8 cellular contexts compared by ENCODE assay signal in the genomic region with DNA sequence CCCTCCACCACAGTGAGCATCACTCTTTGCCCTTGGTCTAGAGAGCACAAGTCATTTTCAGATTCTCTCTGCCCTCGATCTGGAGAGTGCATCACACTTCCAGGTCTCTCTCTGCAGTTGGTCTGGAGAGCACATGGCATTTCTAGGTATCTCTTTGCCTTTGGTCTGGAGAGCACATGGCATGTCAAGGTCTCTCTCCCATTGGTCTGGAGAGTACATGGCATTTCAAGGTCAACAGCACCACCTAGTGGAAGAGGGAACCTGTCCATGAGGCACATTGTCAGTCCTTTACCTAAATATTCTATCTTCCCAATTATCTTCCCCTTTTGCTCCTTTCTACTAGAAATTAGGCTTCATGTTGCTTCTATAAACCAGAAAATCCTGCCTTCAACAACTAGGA.
DNase-seq lines count a peak whose midpoint lies in the region; ATAC-seq and TF ChIP-seq lines count a peak whose summit lies in the region.

No MANE protein-coding gene starts in this region.

- H3K4me1 ChIP-seq in colonic mucosa: no peaks in the 10 kb centered on the region
- no peaks in the 10 kb centered on the region for H3K4me1 ChIP-seq in smooth muscle cell (ENCODE audit: low read depth)

- H3K4me3 ChIP-seq in GM06990 (replicated peaks; ENCODE audit: low read depth, low read length) (no peak overlapping the region), colonic mucosa (no peak overlapping the region), smooth muscle cell (no peak overlapping the region)

- no peak overlapping the region for H3K27ac Mint-ChIP-seq in CD14-positive monocyte

- intact Hi-C loops in colonic mucosa (cut with DNase I): no loop called here
- intact Hi-C loops in CD14-positive monocyte (cut with micrococcal nuclease): no loop called here

- H3K9me3 Mint-ChIP-seq in CD14-positive monocyte: peaks cover 3 to 18% (median 5%) of the 10 kb centered on the region in 7 donors

- H3K79me2 ChIP-seq in smooth muscle cell (ENCODE audit: low read depth): no peaks in the 10 kb centered on the region

- H3F3A ChIP-seq in smooth muscle cell (ENCODE audit: low read depth): peaks cover 7% of the 10 kb centered on the region

- WGBS in smooth muscle cell (ENCODE audit: low lambda C conversion rate): 80% methylated on average over 1 of the region's 1 CpG

- H4K20me1 ChIP-seq in smooth muscle cell (ENCODE audit: low read depth): no peaks in the 10 kb centered on the region

- TF ChIP-seq CTCF in GM06990 (IDR thresholded peaks at IDR 0.05; ENCODE audit: insufficient read depth, low read length, poor library complexity, severe bottlenecking): peak; percentile 66
- no peak for TF ChIP-seq CTCF in colonic mucosa (IDR thresholded peaks at IDR 0.05)
- peak; percentile 50 for TF ChIP-seq CTCF in smooth muscle cell (IDR thresholded peaks at IDR 0.05; ENCODE audit: borderline replicate concordance, insufficient read depth, poor library complexity, severe bottlenecking)
- TF ChIP-seq CTCF in CD14-positive monocyte (IDR thresholded peaks at IDR 0.05): no peak

- peak; percentile 90 for DNase-seq in A172 (ENCODE audit: low spot score)
- DNase-seq in GM06990 (ENCODE audit: extremely low read depth, insufficient read length): peak; percentile 5
- DNase-seq in NCI-H1694 treated with DMSO at 0.1 percent for 48 hours (lab: John Stamatoyannopoulos, UW): peak; percentile 11
- peak; percentile 22 for DNase-seq in colonic mucosa
- no peak for DNase-seq in smooth muscle cell (lab: John Stamatoyannopoulos, UW; ENCODE audit: unreplicated experiment)
- DNase-seq in DMS79 treated with DMSO at 0.1 percent for 48 hours (lab: John Stamatoyannopoulos, UW): no peak
- DNase-seq in CD14-positive monocyte (ENCODE audit: low spot score): no peak

- no peaks in the 10 kb centered on the region for H3K27me3 ChIP-seq in GM06990 (replicated peaks; ENCODE audit: control insufficient read depth, insufficient read depth, low read length)
- no peaks in the 10 kb centered on the region for H3K27me3 ChIP-seq in colonic mucosa
- no peaks in the 10 kb centered on the region for H3K27me3 ChIP-seq in smooth muscle cell (ENCODE audit: low read depth)

- peak; percentile 76 for ATAC-seq in HG02571 (IDR thresholded peaks at IDR 0.05; ENCODE audit: unreplicated experiment)

- H3K36me3 ChIP-seq in GM06990 (ENCODE audit: control insufficient read depth, insufficient read depth, low read length) (no peaks in the 10 kb centered on the region), colonic mucosa (no peaks in the 10 kb centered on the region), smooth muscle cell (ENCODE audit: low read depth) (no peaks in the 10 kb centered on the region)

- no peak overlapping the region for H3K4me3 Mint-ChIP-seq in CD14-positive monocyte

- H3K27ac ChIP-seq in colonic mucosa: no peak overlapping the region
- H3K27ac ChIP-seq in smooth muscle cell (ENCODE audit: low read depth): no peak overlapping the region

- no peak overlapping the region for H3K4me2 ChIP-seq in smooth muscle cell

- H3K4me1 Mint-ChIP-seq in CD14-positive monocyte: no peaks in the 10 kb centered on the region

- H3K9me3 ChIP-seq in colonic mucosa (no peaks in the 10 kb centered on the region), smooth muscle cell (replicated peaks; ENCODE audit: low read depth) (no peaks in the 10 kb centered on the region)

- H3K27me3 Mint-ChIP-seq in CD14-positive monocyte (ENCODE audit: low read depth in 3 of 3): no peaks in the 10 kb centered on the region

- H2AFZ ChIP-seq in smooth muscle cell (ENCODE audit: low read depth): no peak overlapping the region

- H3K36me3 Mint-ChIP-seq in CD14-positive monocyte: no peaks in the 10 kb centered on the region

- no peak overlapping the region for H3K9ac ChIP-seq in colonic mucosa (ENCODE audit: low read depth in 2 of 2, low read length in 2 of 2)
- no peak overlapping the region for H3K9ac ChIP-seq in smooth muscle cell (ENCODE audit: low read depth)

Comparison
In these comparisons a context has a peak if more than half of its experiments do, and no peak if none do; other contexts are left out.
1. DNase-seq: peak in A172 (single experiment), GM06990 (single experiment), NCI-H1694 treated with DMSO at 0.1 percent for 48 hours (single experiment) and colonic mucosa (single experiment); none in smooth muscle cell (single experiment), DMS79 treated with DMSO at 0.1 percent for 48 hours (single experiment) and CD14-positive monocyte (single experiment).
2. CTCF ChIP-seq: peak in GM06990 (single experiment) and smooth muscle cell (single experiment); none in colonic mucosa (single experiment) and CD14-positive monocyte (single experiment).